In the genomic region with DNA sequence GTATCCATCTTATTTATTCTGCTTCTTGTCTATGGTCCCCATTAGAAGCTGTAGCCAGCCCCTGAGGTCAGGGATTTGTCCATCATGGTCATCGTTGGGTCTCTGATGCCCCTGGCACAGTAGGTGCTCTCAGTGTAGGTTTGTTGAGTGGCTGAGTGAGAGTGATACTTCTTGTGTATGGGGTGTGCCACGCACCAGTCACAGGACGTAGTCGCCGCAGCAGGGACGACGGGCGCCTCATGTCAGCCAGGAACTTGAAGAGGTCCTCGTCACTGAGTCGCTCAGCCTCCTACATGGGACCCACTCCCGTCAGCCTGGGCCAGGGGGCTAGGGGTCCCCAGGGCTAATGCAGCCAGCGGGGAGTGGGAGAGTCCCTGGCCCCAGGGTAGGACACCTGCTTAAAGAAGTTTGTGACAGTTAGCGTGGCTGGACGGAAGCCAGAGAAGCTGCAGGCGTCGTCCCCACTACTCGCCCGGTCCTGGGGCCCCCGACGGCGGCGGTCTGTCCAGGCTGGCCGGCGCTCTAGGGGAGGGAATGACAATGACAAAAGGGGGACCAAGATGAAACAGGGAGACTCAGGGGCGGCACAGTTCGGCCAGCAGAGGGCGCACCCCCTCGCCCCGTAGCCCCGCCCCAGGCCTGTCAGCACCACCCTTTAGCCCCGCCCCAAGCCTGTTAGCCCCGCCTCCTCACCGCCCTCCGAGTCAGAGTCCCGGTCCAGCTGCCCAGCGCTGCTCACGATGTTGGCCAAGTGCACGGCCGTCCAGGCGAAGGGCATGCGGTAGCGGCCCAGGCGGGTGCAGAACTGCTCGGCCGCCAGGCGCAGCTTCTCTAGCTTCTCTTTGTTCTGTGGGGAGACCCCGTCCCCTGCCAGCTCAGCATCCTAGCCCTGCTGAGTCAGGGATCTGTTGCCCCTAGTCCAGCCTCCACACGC, we compare ENCODE assay signal across 8 cellular contexts. TPM values are rescaled to one million over a fixed set of nuclear protein-coding genes. Genes with fewer than 3 reads are reported as not detected.
DNase-seq lines count a peak whose midpoint lies in the region; ATAC-seq, FAIRE-seq and TF ChIP-seq lines count a peak whose summit lies in the region.

No MANE protein-coding gene starts in this region.

- DNase-seq in G401 (ENCODE audit: low spot score) (peak; percentile 43), HPDE6-E6E7 (ENCODE audit: extremely low spot score) (peak; percentile 67), SJSA1 (ENCODE audit: low read depth in 1 of 2, low spot score in 2 of 2) (peak; percentile 15 to 84), activated gamma-delta T cell treated with Interleukin-2 at 50 U/mL for 16 hours (peak; percentile 83), germinal center (ENCODE audit: low spot score) (peak; percentile 98), pancreas (peak; percentile 90 to 98 (median 94)), thoracic aorta (ENCODE audit: low spot score) (peak; percentile 76), OCI-M2 (lab: John Stamatoyannopoulos, UW; ENCODE audit: unreplicated experiment) (no peak)

- ATAC-seq in pancreas (peak; percentile 90 to 99 (median 96)), thoracic aorta (ENCODE audit: insufficient number of reproducible peaks, low FRiP score, low read depth) (peak; percentile 85)

- H3K4me1 ChIP-seq in SJSA1 (replicated peaks) (no peaks in the 10 kb centered on the region), pancreas (no peaks in the 10 kb centered on the region), thoracic aorta (ENCODE audit: control insufficient read depth in 1 of 2, low read depth in 2 of 2) (peaks cover 0 to 12% of the 10 kb centered on the region in 2 donors)

- H3K27ac ChIP-seq in SJSA1 (no peak overlapping the region), pancreas (peak overlapping the region in 1 of 4 donors; percentile 22), thoracic aorta (no peak overlapping the region)

- TF ChIP-seq CTCF in pancreas (IDR thresholded peaks at IDR 0.05): peak; percentile 44 to 69 (median 63)
- peak; percentile 67 for TF ChIP-seq CTCF in thoracic aorta (IDR thresholded peaks at IDR 0.05)

- FAIRE-seq in pancreas (lab: Jason Lieb, UNC): no peak

- H3K4me3 ChIP-seq in SJSA1 (no peak overlapping the region), pancreas (no peak overlapping the region), thoracic aorta (peak overlapping the region; percentile 26)

- in situ Hi-C loops in G401 (cut with HindIII; ENCODE audit: low sequenced_read_pairs): no loop called here

- 51 to 55% methylated on average over 41 to 48 of the region's 48 CpGs for WGBS in pancreas, 2 donors

- peaks cover 13% of the 10 kb centered on the region; the same call in 1 of the 2 replicates for H3K36me3 ChIP-seq in SJSA1
- peaks cover 0 to 9% (median 0%) of the 10 kb centered on the region in 3 donors for H3K36me3 ChIP-seq in pancreas
- H3K36me3 ChIP-seq in thoracic aorta: peaks cover 10% of the 10 kb centered on the region

- H3K27me3 ChIP-seq in SJSA1 (replicated peaks) (no peaks in the 10 kb centered on the region), pancreas (no peaks in the 10 kb centered on the region), thoracic aorta (replicated peaks; ENCODE audit: insufficient read depth) (no peaks in the 10 kb centered on the region)

- intact Hi-C loops in pancreas (cut with DNase I): no loop called here

- no peaks in the 10 kb centered on the region for H3K9me3 ChIP-seq in SJSA1 (replicated peaks)
- no peaks in the 10 kb centered on the region for H3K9me3 ChIP-seq in pancreas
- H3K9me3 ChIP-seq in thoracic aorta: no peaks in the 10 kb centered on the region

RNA-seq across cellular contexts. Expression of a gene that starts 3.7 kb away (rescaled TPM):
- total RNA-seq in G401 (2014; rRNA removed; shearing (Covaris generic)): not detected in 2 replicates
- 0.61 TPM in 1 of 2 replicates, not detected in the other for total RNA-seq in SJSA1 (2014; rRNA removed; shearing (Covaris generic))
- 1 to 10 TPM in 2 of 6 donors, not detected in 4; 1.3 to 1.4 TPM for total RNA-seq in pancreas
- 1 to 10 TPM in 1 of 2 donors, under 1 TPM in 1; 0.38 to 2.2 TPM for polyA plus RNA-seq in pancreas
- not detected for total RNA-seq in thoracic aorta

RNA-seq across cellular contexts. Expression of a gene that starts 19.2 kb away (rescaled TPM):
- total RNA-seq in G401 (2014; rRNA removed; shearing (Covaris generic)): 12.2 and 23.6 TPM in 2 replicates
- total RNA-seq in SJSA1 (2014; rRNA removed; shearing (Covaris generic)): 2.0 and 7.9 TPM in 2 replicates
- total RNA-seq in pancreas (10 to 100 TPM; 18.0 to 31.8 (median 26.2) TPM), thoracic aorta (10 to 100 TPM; 30.5 to 49.3 TPM)
- polyA plus RNA-seq in pancreas: 10 to 100 TPM; 60.2 to 79.0 TPM

RNA-seq across cellular contexts. Expression of a gene that starts 45.8 kb away (rescaled TPM):
- 122 and 129 TPM in 2 replicates for total RNA-seq in G401 (2014; rRNA removed; shearing (Covaris generic))
- total RNA-seq in SJSA1 (2014; rRNA removed; shearing (Covaris generic)): 278 and 472 TPM in 2 replicates
- 10 to 100 TPM; 19.0 to 44.6 (median 25.5) TPM for total RNA-seq in pancreas
- 10 to 100 TPM; 34.7 to 48.7 TPM for polyA plus RNA-seq in pancreas
- total RNA-seq in thoracic aorta: 100 to 1,000 TPM; 647 to 689 TPM

RNA-seq across cellular contexts. Expression of a gene that starts 52.8 kb away (rescaled TPM):
- not detected in 2 replicates for total RNA-seq in G401 (2014; rRNA removed; shearing (Covaris generic))
- total RNA-seq in SJSA1 (2014; rRNA removed; shearing (Covaris generic)): 0.50 TPM in 1 of 2 replicates, not detected in the other
- total RNA-seq in pancreas (not detected), thoracic aorta (not detected)
- polyA plus RNA-seq in pancreas: not detected
